10 cellular contexts compared by ENCODE assay signal in genomic region chr1:165481820-165482532, GRCh38. TPM values are rescaled to one million over a fixed set of nuclear protein-coding genes. Genes with fewer than 3 reads are reported as not detected.
A peak's percentile ranks its signal among the peaks of the same experiment; 100 is the strongest.
DNase-seq lines count a peak whose midpoint lies in the region; ATAC-seq, FAIRE-seq and TF ChIP-seq lines count a peak whose summit lies in the region.
"Had no signal": no experiment of that assay in that cellular context is flagged by ENCODE, and none has a peak within 500 bp of the region (broad histone marks: within the 10 kb centered on the region; RNA-seq: fewer than 3 reads in every experiment).

No MANE protein-coding gene starts in this region.

- H3K36me3 Mint-ChIP-seq in astrocyte (ENCODE audit: low read depth, unreplicated experiment): no peaks in the 10 kb centered on the region

- H3K9me3 Mint-ChIP-seq in astrocyte (ENCODE audit: unreplicated experiment): no peaks in the 10 kb centered on the region

- H3K9ac ChIP-seq in astrocyte (ENCODE audit: low read length): no peak overlapping the region

- H3K9me3 ChIP-seq in astrocyte (ENCODE audit: insufficient read depth, low read depth, low read length) (no peaks in the 10 kb centered on the region), lower lobe of right lung (no peaks in the 10 kb centered on the region), spleen (no peaks in the 10 kb centered on the region)

- no peak overlapping the region for H3K4me2 ChIP-seq in astrocyte (ENCODE audit: low read length)

- H3K4me1 ChIP-seq in astrocyte (ENCODE audit: insufficient read depth, low read length) (no peaks in the 10 kb centered on the region), lower lobe of right lung (no peaks in the 10 kb centered on the region), spleen (no peaks in the 10 kb centered on the region)

- no peaks in the 10 kb centered on the region for H3K36me3 ChIP-seq in astrocyte (ENCODE audit: insufficient read depth, low read length)
- H3K36me3 ChIP-seq in lower lobe of right lung: no peaks in the 10 kb centered on the region
- H3K36me3 ChIP-seq in spleen: no peaks in the 10 kb centered on the region
- H3K36me3 ChIP-seq: cardiac muscle cell had no signal

- 25 to 39% (median 32%) methylated on average over 6 of the region's 6 CpGs for WGBS in spleen, 5 donors

- peaks cover 44% of the 10 kb centered on the region for H3K27me3 Mint-ChIP-seq in astrocyte (ENCODE audit: low read depth, unreplicated experiment)

- no peak for FAIRE-seq in astrocyte (lab: Jason Lieb, UNC)

- H3K4me1 Mint-ChIP-seq in astrocyte (ENCODE audit: low read depth, unreplicated experiment): peaks cover 7% of the 10 kb centered on the region

- ATAC-seq in HG03039 (IDR thresholded peaks at IDR 0.05; ENCODE audit: unreplicated experiment) (peak; percentile 61), lower lobe of right lung (peak; percentile 83 to 84), GM18858 (IDR thresholded peaks at IDR 0.05; ENCODE audit: unreplicated experiment) (no peak), GM18505 (IDR thresholded peaks at IDR 0.05; ENCODE audit: unreplicated experiment) (no peak)

- H3K4me3 Mint-ChIP-seq in astrocyte (ENCODE audit: unreplicated experiment): no peak overlapping the region

- TF ChIP-seq POLR2A in GM18505 (IDR thresholded peaks at IDR 0.05; ENCODE audit: borderline replicate concordance, extremely low read depth, insufficient read depth, insufficient read length): no peak
- TF ChIP-seq POLR2A in spleen (IDR thresholded peaks at IDR 0.05): no peak

- no peak overlapping the region for H2AFZ ChIP-seq in astrocyte (ENCODE audit: low read depth, low read length)

- peak overlapping the region; percentile 43 for H3K27ac Mint-ChIP-seq in astrocyte (ENCODE audit: unreplicated experiment)

- no peak overlapping the region for H3K4me3 ChIP-seq in AG09309 (ENCODE audit: control insufficient read depth, low read depth, low read length)
- no peak overlapping the region for H3K4me3 ChIP-seq in astrocyte (ENCODE audit: insufficient read depth, low read depth, low read length)
- no peak overlapping the region for H3K4me3 ChIP-seq in lower lobe of right lung
- no peak overlapping the region for H3K4me3 ChIP-seq in spleen
- H3K4me3 ChIP-seq: cardiac muscle cell had no signal

- TF ChIP-seq CTCF in AG09309 (IDR thresholded peaks at IDR 0.05; ENCODE audit: control insufficient read depth, insufficient read depth, low read depth, low read length, missing control alignments) (no peak), astrocyte (IDR thresholded peaks at IDR 0.05; ENCODE audit: insufficient read depth, low read depth, low read length) (no peak), lower lobe of right lung (IDR thresholded peaks at IDR 0.05) (no peak), spleen (IDR thresholded peaks at IDR 0.05 in 8 of 11, conservative IDR thresholded peaks at IDR 0.05 in 3 of 11) (no peak)

- no peaks in the 10 kb centered on the region for H3K79me2 ChIP-seq in astrocyte (ENCODE audit: insufficient read depth, low read length)

- intact Hi-C loops in lower lobe of right lung (cut with DNase I): no loop called here
- intact Hi-C loops in spleen (cut with DNase I; ENCODE audit: low total_unique reads): no loop called here

- H3K27me3 ChIP-seq in astrocyte (ENCODE audit: insufficient read depth, low read length) (peaks cover 11% of the 10 kb centered on the region), lower lobe of right lung (ENCODE audit: low read depth) (no peaks in the 10 kb centered on the region), spleen (replicated peaks in 1 of 7) (peaks cover 0 to 6% (median 0%) of the 10 kb centered on the region in 7 donors)
- H3K27me3 ChIP-seq: cardiac muscle cell had no signal

- H4K20me1 ChIP-seq in astrocyte (ENCODE audit: insufficient read depth, low read length): no peaks in the 10 kb centered on the region

- no peak overlapping the region for H3K27ac ChIP-seq in astrocyte (ENCODE audit: low read depth, low read length)
- H3K27ac ChIP-seq in lower lobe of right lung: no peak overlapping the region
- H3K27ac ChIP-seq in spleen: no peak overlapping the region
- H3K27ac ChIP-seq: cardiac muscle cell had no signal

- peak; percentile 69 for DNase-seq in AG09309 (ENCODE audit: low read depth)
- peak; percentile 75 for DNase-seq in astrocyte (ENCODE audit: low read depth)
- DNase-seq in lower lobe of right lung: no peak
- DNase-seq in hypothalamus (lab: John Stamatoyannopoulos, UW): no peak
- DNase-seq in spleen: no peak
- DNase-seq: NCI-H1092 treated with DMSO at 0.1 percent for 48 hours had no signal

RNA-seq across cellular contexts. Expression of gene RXRG, which starts 37.0 kb away (rescaled TPM):
- 0.29 TPM in 1 of 2 replicates, not detected in the other for total RNA-seq in astrocyte
- total RNA-seq in lower lobe of right lung: 8.4 TPM
- total RNA-seq in spleen: under 1 TPM in 4 of 7 donors, not detected in 3; 0.34 to 0.98 (median 0.54) TPM
- polyA plus RNA-seq in spleen: under 1 TPM in 2 of 3 donors, not detected in 1; 0.12 to 0.42 TPM

Comparison
In these comparisons a context has a peak if more than half of its experiments do, and no peak if none do; other contexts are left out.
1. DNase-seq: peak in AG09309 (single experiment) and astrocyte (single experiment); none in lower lobe of right lung (single experiment), hypothalamus (0 of 51) and spleen (single experiment).
2. ATAC-seq: peak in HG03039 (single experiment) and lower lobe of right lung (2 of 2); none in GM18858 (single experiment) and GM18505 (single experiment).